ENCODE assay signal across 12 cellular contexts in genomic region chr12:53617700-53618099, GRCh38. TPM values are rescaled to one million over a fixed set of nuclear protein-coding genes. Genes with fewer than 3 reads are reported as not detected.
DNase-seq lines count a peak whose midpoint lies in the region; ATAC-seq and TF ChIP-seq lines count a peak whose summit lies in the region.
"Had no signal": no experiment of that assay in that cellular context is flagged by ENCODE, and none has a peak within 500 bp of the region (broad histone marks: within the 10 kb centered on the region; RNA-seq: fewer than 3 reads in every experiment).

No MANE protein-coding gene starts in this region.

- no peaks in the 10 kb centered on the region for H3K9me3 ChIP-seq in gastroesophageal sphincter
- H3K9me3 ChIP-seq in WERI-Rb-1 (ENCODE audit: severe bottlenecking), result no peaks in the 10 kb centered on the region
- H3K9me3 ChIP-seq: body of pancreas had no signal

- H3K27ac ChIP-seq in ACC112 (ENCODE audit: low read depth, low read length), result peak overlapping the region; percentile 48
- peak overlapping the region in 2 of 4 donors; percentile 38 to 57 for H3K27ac ChIP-seq in gastroesophageal sphincter
- H3K27ac ChIP-seq in WERI-Rb-1, result no peak overlapping the region

- H3K27me3 Mint-ChIP-seq in IgD-negative memory B cell (no peaks in the 10 kb centered on the region), brain (no peaks in the 10 kb centered on the region), nephron (ENCODE audit: low read depth) (no peaks in the 10 kb centered on the region)

- TF ChIP-seq POLR2A in gastroesophageal sphincter (IDR thresholded peaks at IDR 0.05), result no peak

- H3K79me2 ChIP-seq in ACC112 (ENCODE audit: control insufficient read depth, insufficient read depth, low read length, unreplicated experiment), result peaks cover 72% of the 10 kb centered on the region

- DNase-seq in HK-2 (ENCODE audit: unreplicated experiment) (no peak), WERI-Rb-1 (no peak)
- no peak for DNase-seq in stimulated activated naive CD4-positive, alpha-beta T cell (lab: John Stamatoyannopoulos, UW)
- DNase-seq: body of pancreas, KG1, NCI-H748 treated with DMSO at 0.1 percent for 48 hours had no signal

- H3K4me1 ChIP-seq in ACC112 (ENCODE audit: control insufficient read depth, insufficient read depth, low read length, unreplicated experiment) (peaks cover 10% of the 10 kb centered on the region), gastroesophageal sphincter (peaks cover 0 to 94% (median 20%) of the 10 kb centered on the region in 3 donors)

- H3K27me3 ChIP-seq in ACC112 (ENCODE audit: insufficient read depth, low read length) (no peaks in the 10 kb centered on the region), gastroesophageal sphincter (no peaks in the 10 kb centered on the region), WERI-Rb-1 (ENCODE audit: insufficient read depth, low read depth, severe bottlenecking) (no peaks in the 10 kb centered on the region)
- H3K27me3 ChIP-seq: body of pancreas had no signal

- peak overlapping the region; percentile 45 for H2AFZ ChIP-seq in ACC112 (ENCODE audit: low read length, unreplicated experiment)

- ATAC-seq in gastroesophageal sphincter, result no peak
- ATAC-seq: activated CD4-positive, CD25-positive, alpha-beta regulatory T cell treated with anti-CD3 and anti-CD28 coated beads, Interleukin-2, amount 50 U/mL, for 24 hours; body of pancreas had no signal

- H3K36me3 Mint-ChIP-seq in IgD-negative memory B cell, result peaks cover 6% of the 10 kb centered on the region
- peaks cover 34% of the 10 kb centered on the region for H3K36me3 Mint-ChIP-seq in brain
- H3K36me3 Mint-ChIP-seq in nephron (ENCODE audit: low read depth), result peaks cover 27% of the 10 kb centered on the region

- H3K4me3 ChIP-seq in ACC112 (ENCODE audit: low read depth, low read length), result peak overlapping the region; percentile 80
- peak overlapping the region in 1 of 2 donors; percentile 29 for H3K4me3 ChIP-seq in gastroesophageal sphincter
- no peak overlapping the region for H3K4me3 ChIP-seq in WERI-Rb-1 (ENCODE audit: low read depth, low read length)
- H3K4me3 ChIP-seq: body of pancreas had no signal

- peaks cover 19 to 21% (median 19%) of the 10 kb centered on the region in 3 donors for H3K4me1 Mint-ChIP-seq in IgD-negative memory B cell
- peaks cover 25% of the 10 kb centered on the region for H3K4me1 Mint-ChIP-seq in brain
- peaks cover 17% of the 10 kb centered on the region for H3K4me1 Mint-ChIP-seq in nephron

- H3K36me3 ChIP-seq in ACC112 (ENCODE audit: insufficient read depth, low read length) (no peaks in the 10 kb centered on the region), gastroesophageal sphincter (peaks cover 0 to 9% of the 10 kb centered on the region in 2 donors), WERI-Rb-1 (peaks cover 6% of the 10 kb centered on the region)

- TF ChIP-seq EP300 in gastroesophageal sphincter (IDR thresholded peaks at IDR 0.05), result no peak

- WGBS in gastroesophageal sphincter (ENCODE audit: low coverage in 1 of 2), 2 donors, result 19 to 37% methylated on average over 3 of the region's 3 CpGs

- no peak for TF ChIP-seq CTCF in brain (conservative IDR thresholded peaks at IDR 0.05)
- no peak for TF ChIP-seq CTCF in nephron (IDR thresholded peaks at IDR 0.05; ENCODE audit: unreplicated experiment in 3 of 3)
- TF ChIP-seq CTCF in gastroesophageal sphincter (IDR thresholded peaks at IDR 0.05), result no peak
- TF ChIP-seq CTCF in WERI-Rb-1 (IDR thresholded peaks at IDR 0.05; ENCODE audit: low read depth, low read length), result no peak

- no peaks in the 10 kb centered on the region for H3K9me3 Mint-ChIP-seq in IgD-negative memory B cell
- peaks cover 0 to 2% (median 0%) of the 10 kb centered on the region in 5 experiments for H3K9me3 Mint-ChIP-seq in brain
- no peaks in the 10 kb centered on the region for H3K9me3 Mint-ChIP-seq in nephron

- H3K4me3 Mint-ChIP-seq in IgD-negative memory B cell, result peak overlapping the region; percentile 61 to 94 (median 86)
- peak overlapping the region in 1 of 5 experiments; percentile 47 for H3K4me3 Mint-ChIP-seq in brain
- H3K4me3 Mint-ChIP-seq in nephron, result peak overlapping the region in 1 of 3 experiments; percentile 42

- H3K27ac Mint-ChIP-seq in IgD-negative memory B cell (peak overlapping the region; percentile 54 to 84 (median 64)), brain (peak overlapping the region in 3 of 5 experiments; percentile 24 to 51 (median 27)), nephron (peak overlapping the region; percentile 78 to 87 (median 87))

RNA-seq across cellular contexts. Expression of gene ATF7, which starts 8.5 kb away (rescaled TPM):
- polyA plus RNA-seq in IgD-negative memory B cell, result 14.4 TPM
- 36.2 TPM for polyA plus RNA-seq in brain (ENCODE audit: insufficient read depth, low read depth, low replicate concordance)
- total RNA-seq in gastroesophageal sphincter, result 10 to 100 TPM; 26.7 to 54.9 (median 33.3) TPM

RNA-seq across cellular contexts. Expression of gene ATP5MC2, which starts 58.2 kb away (rescaled TPM):
- polyA plus RNA-seq in IgD-negative memory B cell, result 707 TPM
- polyA plus RNA-seq in brain (ENCODE audit: insufficient read depth, low read depth, low replicate concordance), result 614 TPM
- 100 to 1,000 TPM; 197 to 324 (median 245) TPM for total RNA-seq in gastroesophageal sphincter

Comparison
In these comparisons a context has a peak if more than half of its experiments do, and no peak if none do; other contexts are left out.
1. H3K27ac Mint-ChIP-seq: peak in every context shown above with its lines; median percentile 87 in nephron; 64 in IgD-negative memory B cell; 27 in brain.